Comparison of ENCODE assay signal across 26 cellular contexts in the genomic region with DNA sequence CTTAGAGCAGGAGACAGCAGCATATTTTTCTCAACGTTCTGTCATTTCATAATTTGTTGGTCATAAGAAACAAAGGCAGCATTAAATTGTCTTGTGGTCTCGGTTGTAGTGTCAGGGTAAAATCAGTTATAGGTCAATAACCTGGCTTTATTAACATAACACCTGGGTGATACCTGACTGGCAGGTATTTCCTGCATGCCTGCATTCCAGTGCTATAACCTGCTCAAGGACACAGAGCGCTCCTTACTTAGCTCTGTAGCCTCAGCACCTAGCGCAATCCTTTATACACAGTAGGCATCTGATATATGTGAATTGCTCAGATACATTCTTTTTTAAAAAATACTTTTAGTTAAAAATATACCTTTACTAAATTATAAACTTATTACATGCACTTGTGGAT. TPM values are rescaled to one million over a fixed set of nuclear protein-coding genes. Genes with fewer than 3 reads are reported as not detected.
"Had no signal": no experiment of that assay in that cellular context is flagged by ENCODE, and none has a peak within 500 bp of the region (broad histone marks: within the 10 kb centered on the region; RNA-seq: fewer than 3 reads in every experiment).

No MANE protein-coding gene starts in this region.

- H3K27ac ChIP-seq: heart left ventricle, lower lobe of right lung, thyroid gland, upper lobe of right lung, WERI-Rb-1 had no signal

- H3K4me1 ChIP-seq: heart left ventricle, lower lobe of right lung, upper lobe of right lung had no signal

- ATAC-seq: heart left ventricle; left lobe of liver; mucosa of descending colon; natural killer cell treated with Interleukin-12 subunit alpha and Interleukin-12 subunit beta and Interleukin-15 and Interleukin-18, amount 100 ng/mL, for 72 hours; sciatic nerve; stimulated activated effector memory CD8-positive, alpha-beta T cell treated with anti-CD3 and anti-CD28 coated beads, Interleukin-12 subunit alpha, Interleukin-12 subunit beta, amount 100 ng/mL, for 72 hours; upper lobe of right lung had no signal

- DNase-seq: activated CD4-positive, alpha-beta memory T cell treated with anti-CD3 and anti-CD28 coated beads, Interleukin-2, amount 10 ng/mL, durations not matched to agents 7 days and 5 days; activated CD4-positive, alpha-beta T cell treated with anti-CD3 and anti-CD28 coated beads, Interleukin-2, amount 10 ng/mL, durations not matched to agents 24 days and 14 days; activated CD4-positive, CD25-positive, alpha-beta regulatory T cell treated with anti-CD3 and anti-CD28 coated beads, Interleukin-2, amount 50 U/mL, for 72 hours; activated CD8-positive, alpha-beta memory T cell treated with anti-CD3 and anti-CD28 coated beads, Interleukin-2, amount 50 U/mL, for 48 hours; activated gamma-delta T cell treated with Interleukin-2 at 50 U/mL for 16 hours; activated naive CD4-positive, alpha-beta T cell treated with anti-CD3 and anti-CD28 coated beads, Interleukin-2, amount 50 U/mL, for 16 hours; activated T-cell treated with anti-CD3 and anti-CD28 coated beads, Interleukin-2, amount 50 U/mL, for 24 hours; amniotic stem cell; caudate nucleus; cortex of kidney; foreskin fibroblast; heart left ventricle; hypothalamus; lower lobe of right lung; mucosa of descending colon; retina; small intestine; stimulated activated CD4-positive, alpha-beta T cell treated with anti-CD3 and anti-CD28 coated beads, Interleukin-4, amount 100 ng/mL, for 24 hours; T-helper 9 cell; upper lobe of right lung; WERI-Rb-1 had no signal

- H3K27me3 ChIP-seq: heart left ventricle, thyroid gland, upper lobe of right lung had no signal

- H3K36me3 ChIP-seq: heart left ventricle, lower lobe of right lung, thyroid gland, upper lobe of right lung, WERI-Rb-1 had no signal

- H3K4me3 ChIP-seq: heart left ventricle, lower lobe of right lung, mucosa of descending colon, thyroid gland, upper lobe of right lung had no signal

- H3K9me3 ChIP-seq: lower lobe of right lung, mucosa of descending colon, thyroid gland, upper lobe of right lung had no signal

RNA-seq across cellular contexts. Expression of gene PRKG1, which starts 38.9 kb away (rescaled TPM):
- total RNA-seq: activated CD4-positive, alpha-beta memory T cell treated with anti-CD3 and anti-CD28 coated beads, Interleukin-2, amount 10 ng/mL, durations not matched to agents 7 days and 5 days; activated CD4-positive, alpha-beta T cell treated with anti-CD3 and anti-CD28 coated beads, Interleukin-2, amount 10 ng/mL, durations not matched to agents 24 days and 14 days had no signal
